In genomic region chr1:81437649-81438048, GRCh38 we compare ENCODE assay signal across 11 cellular contexts.
DNase-seq lines count a peak whose midpoint lies in the region; ATAC-seq and TF ChIP-seq lines count a peak whose summit lies in the region.
"Had no signal": no experiment of that assay in that cellular context is flagged by ENCODE, and none has a peak within 500 bp of the region (broad histone marks: within the 10 kb centered on the region; RNA-seq: fewer than 3 reads in every experiment).

No MANE protein-coding gene starts in this region.

- no peak overlapping the region for H3K4me2 ChIP-seq in mesenchymal stem cell (ENCODE audit: low read length, poor library complexity, severe bottlenecking)

- H2BK120ac ChIP-seq in mesenchymal stem cell (ENCODE audit: low read depth, low read length) = no peak overlapping the region

- H3K23ac ChIP-seq in mesenchymal stem cell (ENCODE audit: low read length in 2 of 2) = no peak overlapping the region

- no peak overlapping the region for H4K91ac ChIP-seq in mesenchymal stem cell (ENCODE audit: low read length)

- peak overlapping the region; percentile 70 to 79 for H3K18ac ChIP-seq in mesenchymal stem cell (ENCODE audit: low read depth in 1 of 2, low read length in 2 of 2)

- H3K4ac ChIP-seq in mesenchymal stem cell (ENCODE audit: low read depth in 1 of 2, low read length in 2 of 2) = no peak overlapping the region

- no peaks in the 10 kb centered on the region for H3K4me1 ChIP-seq in mesenchymal stem cell (ENCODE audit: control insufficient read depth, insufficient read depth, low read depth, low read length)
- peaks cover 0 to 9% of the 10 kb centered on the region in 2 donors for H3K4me1 ChIP-seq in left lung

- no peak overlapping the region for H4K8ac ChIP-seq in mesenchymal stem cell (ENCODE audit: low read length)

- H3K14ac ChIP-seq in mesenchymal stem cell (ENCODE audit: low read length in 2 of 2) = no peak overlapping the region

- H2BK5ac ChIP-seq in mesenchymal stem cell (ENCODE audit: low read depth, low read length, poor library complexity, severe bottlenecking) = no peak overlapping the region

- no peaks in the 10 kb centered on the region for H3K9me3 ChIP-seq in mesenchymal stem cell (ENCODE audit: control insufficient read depth, low read length)
- peaks cover 0 to 9% of the 10 kb centered on the region in 2 donors for H3K9me3 ChIP-seq in left lung
- H3K9me3 ChIP-seq: gastroesophageal sphincter had no signal

- TF ChIP-seq CTCF in left lung (IDR thresholded peaks at IDR 0.05) = no peak

- H3K79me1 ChIP-seq in mesenchymal stem cell (replicated peaks; ENCODE audit: low read length, poor library complexity, severe bottlenecking) = no peaks in the 10 kb centered on the region

- 66% methylated on average over 3 of the region's 3 CpGs for WGBS in mesenchymal stem cell

- no peak overlapping the region for H2AK5ac ChIP-seq in mesenchymal stem cell (ENCODE audit: low read length, severe bottlenecking)

- H3K27ac ChIP-seq in mesenchymal stem cell (ENCODE audit: low read length, poor library complexity, severe bottlenecking) (no peak overlapping the region), left lung (no peak overlapping the region)
- H3K27ac ChIP-seq: gastroesophageal sphincter had no signal

- H3K36me3 ChIP-seq in mesenchymal stem cell (ENCODE audit: control insufficient read depth in 1 of 2, insufficient read depth in 2 of 2, low read depth in 1 of 2, low read length in 2 of 2) (no peaks in the 10 kb centered on the region), left lung (no peaks in the 10 kb centered on the region)
- H3K36me3 ChIP-seq: gastroesophageal sphincter had no signal

- H2BK15ac ChIP-seq in mesenchymal stem cell (ENCODE audit: low read depth, poor library complexity, severe bottlenecking) = no peak overlapping the region

- H3K27me3 ChIP-seq in mesenchymal stem cell (ENCODE audit: control insufficient read depth in 1 of 2, insufficient read depth in 1 of 2, low read length in 2 of 2) (no peaks in the 10 kb centered on the region), left lung (no peaks in the 10 kb centered on the region)
- H3K27me3 ChIP-seq: gastroesophageal sphincter had no signal

- H3K4me3 ChIP-seq in mesenchymal stem cell (ENCODE audit: insufficient read depth in 1 of 2, low read depth in 1 of 2, low read length in 2 of 2) (no peak overlapping the region), left lung (no peak overlapping the region)
- H3K4me3 ChIP-seq: gastroesophageal sphincter had no signal

- no peak overlapping the region for H2AFZ ChIP-seq in mesenchymal stem cell (ENCODE audit: low read depth, low read length)

- ATAC-seq in GM18867 (IDR thresholded peaks at IDR 0.05; ENCODE audit: unreplicated experiment) = peak; percentile 82
- ATAC-seq in GM21528 (IDR thresholded peaks at IDR 0.05; ENCODE audit: low FRiP score, unreplicated experiment) = peak; percentile 74
- peak; percentile 90 for ATAC-seq in HG03135 (IDR thresholded peaks at IDR 0.05; ENCODE audit: unreplicated experiment)
- no peak for ATAC-seq in left lobe of liver
- no peak for ATAC-seq in left lung
- ATAC-seq: gastroesophageal sphincter had no signal

- intact Hi-C loops in left lung (cut with DNase I) = no loop called here

- H2BK12ac ChIP-seq in mesenchymal stem cell (ENCODE audit: low read length in 2 of 2) = peak overlapping the region; percentile 38 to 67

- DNase-seq in mesenchymal stem cell = peak; percentile 29
- no peak for DNase-seq in left lobe of liver (ENCODE audit: low spot score)
- DNase-seq in left lung = no peak
- DNase-seq in DMS153 treated with DMSO at 0.1 percent for 48 hours (lab: John Stamatoyannopoulos, UW; ENCODE audit: unreplicated experiment) = no peak
- DNase-seq in SHP77 (lab: John Stamatoyannopoulos, UW) = no peak
- DNase-seq: activated CD4-positive, alpha-beta T cell treated with anti-CD3 and anti-CD28 coated beads, Interleukin-2, amount 50 U/mL, for 4 hours; activated naive CD4-positive, alpha-beta T cell treated with anti-CD3 and anti-CD28 coated beads, Interleukin-2, amount 10 ng/mL, durations not matched to agents 7 days and 5 days had no signal

- no peak overlapping the region for H3K9ac ChIP-seq in mesenchymal stem cell (ENCODE audit: low read length)

Comparison
In these comparisons a context has a peak if more than half of its experiments do, and no peak if none do; other contexts are left out.
1. ATAC-seq: peak in GM18867 (single experiment), GM21528 (single experiment) and HG03135 (single experiment); none in left lobe of liver (single experiment) and left lung (single experiment).